ENCODE assay signal across 19 cellular contexts in genomic region chr5:98785244-98785643, GRCh38. TPM values are rescaled to one million over a fixed set of nuclear protein-coding genes. Genes with fewer than 3 reads are reported as not detected.
DNase-seq lines count a peak whose midpoint lies in the region; ATAC-seq and TF ChIP-seq lines count a peak whose summit lies in the region.
"Had no signal": no experiment of that assay in that cellular context is flagged by ENCODE, and none has a peak within 500 bp of the region (broad histone marks: within the 10 kb centered on the region; RNA-seq: fewer than 3 reads in every experiment).

No MANE protein-coding gene starts in this region.

- H3K9me3 Mint-ChIP-seq in activated naive CD4-positive, alpha-beta T cell treated with anti-CD3 and anti-CD28 coated beads, Interleukin-2, amount 10 ng/mL, durations not matched to agents 7 days and 5 days = no peaks in the 10 kb centered on the region
- no peaks in the 10 kb centered on the region for H3K9me3 Mint-ChIP-seq in activated T-cell treated with anti-CD3 and anti-CD28 coated beads, Interleukin-2, amount 50 U/mL, for 72 hours
- H3K9me3 Mint-ChIP-seq: activated CD4-positive, alpha-beta T cell treated with anti-CD3 and anti-CD28 coated beads, Interleukin-2, amount 10 ng/mL, durations not matched to agents 7 days and 5 days; activated naive CD8-positive, alpha-beta T cell treated with anti-CD3 and anti-CD28 coated beads, Interleukin-2, amount 50 U/mL, for 24 hours; T-helper 1 cell treated with Interleukin-12 subunit alpha and Interleukin-12 subunit beta and Interleukin-4 antibody, amounts not matched to agents 30 μg/mL and 1 μg/mL, for 36 hours had no signal

- no peak overlapping the region for H2BK20ac ChIP-seq in IMR-90 (ENCODE audit: low read depth, low read length)

- H2BK15ac ChIP-seq in IMR-90 (ENCODE audit: low read depth, low read length) = no peak overlapping the region

- dilution Hi-C loops in IMR-90 (cut with HindIII; ENCODE audit: low sequenced_read_pairs, unreplicated experiment) = no loop called here

- peaks cover 28% of the 10 kb centered on the region for H3K9me1 ChIP-seq in IMR-90 (ENCODE audit: insufficient read depth, low read length)

- H2BK120ac ChIP-seq in IMR-90 (ENCODE audit: low read depth, low read length) = no peak overlapping the region

- H3K79me2 ChIP-seq in osteoblast (ENCODE audit: insufficient read depth, low read length) = peaks cover 100% of the 10 kb centered on the region

- no peak overlapping the region for H4K91ac ChIP-seq in IMR-90 (ENCODE audit: insufficient read depth, low read depth, low read length)

- H2AFZ ChIP-seq in IMR-90 (replicated peaks; ENCODE audit: low read length, poor library complexity) (no peak overlapping the region), osteoblast (ENCODE audit: low read length) (no peak overlapping the region)

- H4K8ac ChIP-seq in IMR-90 (ENCODE audit: low read depth in 2 of 2, low read length in 2 of 2) = no peak overlapping the region

- H3K79me1 ChIP-seq in IMR-90 (ENCODE audit: low read depth in 1 of 2, low read length in 2 of 2) = peaks cover 0 to 44% of the 10 kb centered on the region in 2 experiments; a peak in 3 of 4 replicates

- in situ Hi-C loops in IMR-90 (cut with MboI; ENCODE audit: low sequenced_read_pairs) = loop anchor here (25.0 kb wide), 1 partner anchor 1248 kb away; no protein-coding TSS in a partner anchor

- 67% methylated on average over 2 of the region's 3 CpGs; no CpG with 5 or more reads in 1 of the 2 experiments for WGBS in IMR-90 (ENCODE audit: extremely low coverage in 2 of 2, insufficient read length in 1 of 2), 2 experiments
- 38 to 42% methylated on average over 3 of the region's 3 CpGs for WGBS in esophagus, 2 donors

- POLR2A ChIA-PET in IMR-90 (lab: Charles Lee; ENCODE audit: unreplicated experiment) = no interaction called here

- no peak overlapping the region for H3K4ac ChIP-seq in IMR-90 (ENCODE audit: low read depth, low read length)

- H3K56ac ChIP-seq in IMR-90 (ENCODE audit: extremely low read depth, insufficient read depth, low read length) = no peak overlapping the region

- peak overlapping the region; percentile 10; the same call in 1 of the 2 replicates for H3K14ac ChIP-seq in IMR-90 (replicated peaks; ENCODE audit: low read depth, low read length)

- no peak for TF ChIP-seq POLR2A in IMR-90 (IDR thresholded peaks at IDR 0.05; ENCODE audit: low read depth, low read length)

- no peak overlapping the region for H3K18ac ChIP-seq in IMR-90 (ENCODE audit: low read depth, low read length)

- H3K4me3 ChIP-seq in IMR-90 (ENCODE audit: insufficient read depth, low read depth, low read length) (no peak overlapping the region), esophagus (ENCODE audit: low read depth in 1 of 2, low read length in 2 of 2) (no peak overlapping the region), osteoblast (ENCODE audit: insufficient read depth, low read length) (no peak overlapping the region)
- H3K4me3 ChIP-seq: coronary artery, HAP-1, mucosa of descending colon, SJSA1, uterus had no signal

- H3K27ac Mint-ChIP-seq in activated naive CD4-positive, alpha-beta T cell treated with anti-CD3 and anti-CD28 coated beads, Interleukin-2, amount 10 ng/mL, durations not matched to agents 7 days and 5 days = no peak overlapping the region
- H3K27ac Mint-ChIP-seq in activated T-cell treated with anti-CD3 and anti-CD28 coated beads, Interleukin-2, amount 50 U/mL, for 72 hours = no peak overlapping the region
- H3K27ac Mint-ChIP-seq: activated CD4-positive, alpha-beta T cell treated with anti-CD3 and anti-CD28 coated beads, Interleukin-2, amount 10 ng/mL, durations not matched to agents 7 days and 5 days; activated naive CD8-positive, alpha-beta T cell treated with anti-CD3 and anti-CD28 coated beads, Interleukin-2, amount 50 U/mL, for 24 hours; CD14-positive monocyte; T-helper 1 cell treated with Interleukin-12 subunit alpha and Interleukin-12 subunit beta and Interleukin-4 antibody, amounts not matched to agents 30 μg/mL and 1 μg/mL, for 36 hours had no signal

- H3K9me3 ChIP-seq in IMR-90 (ENCODE audit: control insufficient read depth, insufficient read depth, low read length) (no peaks in the 10 kb centered on the region), esophagus (ENCODE audit: control insufficient read depth in 2 of 2, insufficient read depth in 1 of 2, low read depth in 1 of 2, low read length in 1 of 2) (no peaks in the 10 kb centered on the region), osteoblast (ENCODE audit: low read depth, low read length) (no peaks in the 10 kb centered on the region)
- H3K9me3 ChIP-seq: HAP-1, mucosa of descending colon, neutrophil, SJSA1, uterus had no signal

- CTCF ChIA-PET in IMR-90 (lab: Yijun Ruan, JAX) = interaction anchor here (2.0 kb wide), 1 partner anchor 16 kb away, joined by 7 read pairs; no protein-coding TSS in a partner anchor
- CTCF ChIA-PET in activated naive CD4-positive, alpha-beta T cell treated with anti-CD3 and anti-CD28 coated beads, Interleukin-2, amount 10 ng/mL, durations not matched to agents 7 days and 5 days (lab: Charles Lee) = interaction anchor here (1.0 to 1.7 kb wide), 2 partner anchors 10 to 17 kb away, joined by 5 to 9 read pairs; no protein-coding TSS in a partner anchor

- no peak for TF ChIP-seq RAD21 in IMR-90 (IDR thresholded peaks at IDR 0.05; ENCODE audit: low read length)

- H3K4me3 Mint-ChIP-seq in activated naive CD4-positive, alpha-beta T cell treated with anti-CD3 and anti-CD28 coated beads, Interleukin-2, amount 10 ng/mL, durations not matched to agents 7 days and 5 days = no peak overlapping the region
- H3K4me3 Mint-ChIP-seq in activated T-cell treated with anti-CD3 and anti-CD28 coated beads, Interleukin-2, amount 50 U/mL, for 72 hours = no peak overlapping the region
- H3K4me3 Mint-ChIP-seq: activated CD4-positive, alpha-beta T cell treated with anti-CD3 and anti-CD28 coated beads, Interleukin-2, amount 10 ng/mL, durations not matched to agents 7 days and 5 days; activated naive CD8-positive, alpha-beta T cell treated with anti-CD3 and anti-CD28 coated beads, Interleukin-2, amount 50 U/mL, for 24 hours; CD14-positive monocyte; T-helper 1 cell treated with Interleukin-12 subunit alpha and Interleukin-12 subunit beta and Interleukin-4 antibody, amounts not matched to agents 30 μg/mL and 1 μg/mL, for 36 hours had no signal

- no peaks in the 10 kb centered on the region for H3K4me1 Mint-ChIP-seq in activated naive CD4-positive, alpha-beta T cell treated with anti-CD3 and anti-CD28 coated beads, Interleukin-2, amount 10 ng/mL, durations not matched to agents 7 days and 5 days
- H3K4me1 Mint-ChIP-seq in activated T-cell treated with anti-CD3 and anti-CD28 coated beads, Interleukin-2, amount 50 U/mL, for 72 hours (ENCODE audit: low read depth) = peaks cover 20% of the 10 kb centered on the region
- H3K4me1 Mint-ChIP-seq: activated CD4-positive, alpha-beta T cell treated with anti-CD3 and anti-CD28 coated beads, Interleukin-2, amount 10 ng/mL, durations not matched to agents 7 days and 5 days; CD14-positive monocyte had no signal

- TF ChIP-seq CTCF in 22Rv1 (IDR thresholded peaks at IDR 0.05) (no peak), IMR-90 (conservative IDR thresholded peaks at IDR 0.05; ENCODE audit: low read depth, low read length) (no peak), osteoblast (IDR thresholded peaks at IDR 0.05; ENCODE audit: extremely low read depth, low read depth, low read length) (no peak), foreskin keratinocyte (conservative IDR thresholded peaks at IDR 0.05) (no peak)

- H3K4me2 ChIP-seq in IMR-90 (ENCODE audit: low read depth, low read length) (peak overlapping the region; percentile 63; the same call in 1 of the 2 replicates), osteoblast (ENCODE audit: insufficient read depth, low read length) (peak overlapping the region; percentile 46)

- peaks cover 37% of the 10 kb centered on the region for H3K36me3 ChIP-seq in IMR-90 (ENCODE audit: control insufficient read depth, insufficient read depth, low read length)
- peaks cover 0 to 1% of the 10 kb centered on the region in 2 donors for H3K36me3 ChIP-seq in esophagus (ENCODE audit: control insufficient read depth in 2 of 2, insufficient read depth in 2 of 2, low read length in 1 of 2)
- peaks cover 87% of the 10 kb centered on the region for H3K36me3 ChIP-seq in osteoblast (ENCODE audit: insufficient read depth, low read length)
- H3K36me3 ChIP-seq: neutrophil, uterus had no signal

- no peak overlapping the region for H4K5ac ChIP-seq in IMR-90 (ENCODE audit: low read depth, low read length)

- H3K27me3 Mint-ChIP-seq in activated naive CD4-positive, alpha-beta T cell treated with anti-CD3 and anti-CD28 coated beads, Interleukin-2, amount 10 ng/mL, durations not matched to agents 7 days and 5 days = no peaks in the 10 kb centered on the region
- no peaks in the 10 kb centered on the region for H3K27me3 Mint-ChIP-seq in activated T-cell treated with anti-CD3 and anti-CD28 coated beads, Interleukin-2, amount 50 U/mL, for 72 hours (ENCODE audit: low read depth)
- H3K27me3 Mint-ChIP-seq: activated CD4-positive, alpha-beta T cell treated with anti-CD3 and anti-CD28 coated beads, Interleukin-2, amount 10 ng/mL, durations not matched to agents 7 days and 5 days; activated naive CD8-positive, alpha-beta T cell treated with anti-CD3 and anti-CD28 coated beads, Interleukin-2, amount 50 U/mL, for 24 hours had no signal

- BruUV-seq in IMR-90 (replicated peaks; lab: Mats Ljungman, UMichigan) = no TSS peak

- H3K27me3 ChIP-seq in IMR-90 (ENCODE audit: control insufficient read depth, insufficient read depth, low read length) = no peaks in the 10 kb centered on the region
- H3K27me3 ChIP-seq in esophagus (ENCODE audit: control insufficient read depth in 1 of 2, insufficient read depth in 2 of 2, low read length in 2 of 2) = no peaks in the 10 kb centered on the region
- no peaks in the 10 kb centered on the region for H3K27me3 ChIP-seq in osteoblast (ENCODE audit: insufficient read depth, low read length)
- no peaks in the 10 kb centered on the region for H3K27me3 ChIP-seq in foreskin keratinocyte
- H3K27me3 ChIP-seq: SJSA1, uterus had no signal

- no peak overlapping the region for H3K23ac ChIP-seq in IMR-90 (ENCODE audit: low read depth, low read length)

- H3K4me1 ChIP-seq in IMR-90 (ENCODE audit: control insufficient read depth, insufficient read depth, low read length) (peaks cover 29% of the 10 kb centered on the region), esophagus (ENCODE audit: control insufficient read depth in 2 of 2, insufficient read depth in 2 of 2, low read length in 1 of 2) (peaks cover 14 to 18% of the 10 kb centered on the region in 2 donors), osteoblast (ENCODE audit: insufficient read depth, low read length) (peaks cover 72% of the 10 kb centered on the region), foreskin keratinocyte (peaks cover 21% of the 10 kb centered on the region)

- no peak for ATAC-seq in IMR-90 (ENCODE audit: low read depth)
- no peak for ATAC-seq in GM21529 (IDR thresholded peaks at IDR 0.05; ENCODE audit: unreplicated experiment)
- no peak for ATAC-seq in activated T-cell treated with anti-CD3 and anti-CD28 coated beads, Interleukin-2, amount 50 U/mL, for 72 hours (replicated peaks in 1 of 2)
- ATAC-seq in foreskin keratinocyte = no peak
- ATAC-seq: activated naive CD8-positive, alpha-beta T cell treated with anti-CD3 and anti-CD28 coated beads, Interleukin-2, amount 50 U/mL, for 24 hours; mucosa of descending colon had no signal

- no peak overlapping the region for H2BK5ac ChIP-seq in IMR-90 (ENCODE audit: low read depth, low read length, poor library complexity, severe bottlenecking)

- H4K20me1 ChIP-seq in IMR-90 (ENCODE audit: insufficient read depth, low read length) (peaks cover 95% of the 10 kb centered on the region), osteoblast (ENCODE audit: insufficient read depth, low read length) (peaks cover 85% of the 10 kb centered on the region)

- H3K9ac ChIP-seq in IMR-90 (ENCODE audit: low read depth, low read length) = no peak overlapping the region

- no peaks in the 10 kb centered on the region for H3K36me3 Mint-ChIP-seq in activated naive CD4-positive, alpha-beta T cell treated with anti-CD3 and anti-CD28 coated beads, Interleukin-2, amount 10 ng/mL, durations not matched to agents 7 days and 5 days
- H3K36me3 Mint-ChIP-seq in activated T-cell treated with anti-CD3 and anti-CD28 coated beads, Interleukin-2, amount 50 U/mL, for 72 hours (ENCODE audit: insufficient read depth in 2 of 2) = peaks cover 0 to 2% of the 10 kb centered on the region in 2 donors
- H3K36me3 Mint-ChIP-seq: CD14-positive monocyte had no signal

- DNase-seq in IMR-90 = no peak
- DNase-seq in osteoblast (ENCODE audit: insufficient read length, low spot score, missing footprints) = no peak
- DNase-seq in activated naive CD4-positive, alpha-beta T cell treated with anti-CD3 and anti-CD28 coated beads, Interleukin-2, amount 10 ng/mL, durations not matched to agents 7 days and 5 days = no peak
- DNase-seq in activated T-cell treated with anti-CD3 and anti-CD28 coated beads, Interleukin-2, amount 50 U/mL, for 72 hours = no peak
- no peak for DNase-seq in foreskin keratinocyte
- DNase-seq: activated CD4-positive, alpha-beta T cell treated with anti-CD3 and anti-CD28 coated beads, Interleukin-2, amount 10 ng/mL, durations not matched to agents 7 days and 5 days; activated naive CD8-positive, alpha-beta T cell treated with anti-CD3 and anti-CD28 coated beads, Interleukin-2, amount 50 U/mL, for 24 hours; mucosa of descending colon; NCI-H1417 treated with DMSO at 0.1 percent for 48 hours; uterus had no signal

- H3K27ac ChIP-seq in 22Rv1 (peak overlapping the region; percentile 76), IMR-90 (ENCODE audit: insufficient read depth, low read length) (no peak overlapping the region), esophagus (ENCODE audit: low read depth in 2 of 2, low read length in 1 of 2) (peak overlapping the region; percentile 36 to 68), osteoblast (ENCODE audit: low read depth, low read length) (peak overlapping the region; percentile 47), foreskin keratinocyte (no peak overlapping the region)
- H3K27ac ChIP-seq: coronary artery, neutrophil, SJSA1, uterus had no signal

- H2AK5ac ChIP-seq in IMR-90 (ENCODE audit: low read depth, low read length) = no peak overlapping the region

- intact Hi-C loops in IMR-90 (cut with micrococcal nuclease) = no loop called here

- no peak overlapping the region for H2AK9ac ChIP-seq in IMR-90 (replicated peaks; ENCODE audit: low read depth, low read length, poor library complexity)

RNA-seq across cellular contexts. Expression of gene RGMB, which starts 11.8 kb away (rescaled TPM):
- total RNA-seq in IMR-90 (2012; rRNA removed) (74.4 and 83.0 TPM in 2 replicates), osteoblast (70.9 and 81.3 TPM in 2 replicates), foreskin keratinocyte (34.2 and 48.3 TPM in 2 replicates)
- polyA plus RNA-seq in IMR-90 (2012; rRNA removed) (128 and 129 TPM in 2 replicates), esophagus (1 to 10 TPM; 2.6 to 7.9 TPM), foreskin keratinocyte (10.8 and 18.4 TPM in 2 replicates)
- polyA plus RNA-seq in IMR-90 (2012; cell fraction: cytosol; rRNA removed) = 104 and 165 TPM in 2 replicates
- 301 and 527 TPM in 2 replicates for polyA plus RNA-seq in IMR-90 (2012; cell fraction: nucleus; rRNA removed; ENCODE audit: low replicate concordance)
- total RNA-seq in activated T-cell treated with anti-CD3 and anti-CD28 coated beads, Interleukin-2, amount 50 U/mL, for 72 hours = 1 to 10 TPM; 2.2 to 3.9 TPM

Comparison
In these comparisons a context has a peak if more than half of its experiments do, and no peak if none do; other contexts are left out.
1. H3K27ac ChIP-seq: peak in 22Rv1 (single experiment), esophagus (2 of 2) and osteoblast (single experiment); none in IMR-90 (single experiment) and foreskin keratinocyte (single experiment).